ENCODE assay signal across 22 cellular contexts in the genomic region with DNA sequence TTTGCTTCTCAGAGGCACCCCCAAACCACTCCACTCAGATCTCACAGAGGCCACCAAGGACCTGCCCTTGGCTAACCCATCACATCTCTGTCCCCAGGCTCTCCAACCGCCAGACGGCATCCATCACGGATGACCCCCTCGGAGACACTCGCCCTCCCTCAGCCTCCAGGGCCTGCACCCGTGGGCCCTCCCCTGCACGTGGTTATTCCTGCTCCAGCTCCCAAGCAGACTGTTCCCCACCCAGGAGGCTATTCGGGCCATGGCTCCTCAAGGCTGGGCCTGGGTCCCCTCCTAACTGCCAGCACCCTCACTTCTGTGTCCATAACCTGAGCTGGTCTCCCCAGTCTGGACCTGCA. TPM values are rescaled to one million over a fixed set of nuclear protein-coding genes. Genes with fewer than 3 reads are reported as not detected.
DNase-seq lines count a peak whose midpoint lies in the region; ATAC-seq, FAIRE-seq and TF ChIP-seq lines count a peak whose summit lies in the region.
"Had no signal": no experiment of that assay in that cellular context is flagged by ENCODE, and none has a peak within 500 bp of the region (broad histone marks: within the 10 kb centered on the region; RNA-seq: fewer than 3 reads in every experiment).

No MANE protein-coding gene starts in this region.

- H3K4me1 ChIP-seq in astrocyte (ENCODE audit: insufficient read depth, low read length) (peaks cover 15% of the 10 kb centered on the region), prostate gland (replicated peaks) (peaks cover 18% of the 10 kb centered on the region)

- peak overlapping the region; percentile 44 to 46 for H3K27ac Mint-ChIP-seq in stimulated activated naive CD8-positive, alpha-beta T cell treated with anti-CD3 and anti-CD28 coated beads, Interleukin-15, amount 100 ng/mL, for 72 hours
- peak overlapping the region; percentile 66 for H3K27ac Mint-ChIP-seq in astrocyte (ENCODE audit: unreplicated experiment)
- H3K27ac Mint-ChIP-seq: GM23338 had no signal

- WGBS in prostate gland = 77% methylated on average over 8 of the region's 8 CpGs

- FAIRE-seq in astrocyte (lab: Jason Lieb, UNC) = no peak
- FAIRE-seq in RCC 7860 (lab: Jason Lieb, UNC) = no peak
- FAIRE-seq: GM19239, HepG2 had no signal

- peaks cover 19% of the 10 kb centered on the region for H3K79me2 ChIP-seq in astrocyte (ENCODE audit: insufficient read depth, low read length)

- no peak overlapping the region for H2AFZ ChIP-seq in astrocyte (ENCODE audit: low read depth, low read length)
- H2AFZ ChIP-seq: GM23338 had no signal

- no peak overlapping the region for H3K4me2 ChIP-seq in astrocyte (ENCODE audit: low read length)
- H3K4me2 ChIP-seq: GM23338, KMS-11 had no signal

- H3K36me3 ChIP-seq in astrocyte (ENCODE audit: insufficient read depth, low read length) (no peaks in the 10 kb centered on the region), prostate gland (no peaks in the 10 kb centered on the region)

- peaks cover 25% of the 10 kb centered on the region for H3K27me3 Mint-ChIP-seq in stimulated activated naive CD8-positive, alpha-beta T cell treated with anti-CD3 and anti-CD28 coated beads, Interleukin-15, amount 100 ng/mL, for 72 hours
- no peaks in the 10 kb centered on the region for H3K27me3 Mint-ChIP-seq in astrocyte (ENCODE audit: low read depth, unreplicated experiment)

- intact Hi-C loops in prostate gland (cut with DNase I) = no loop called here

- no peak overlapping the region for H3K4me3 Mint-ChIP-seq in stimulated activated naive CD8-positive, alpha-beta T cell treated with anti-CD3 and anti-CD28 coated beads, Interleukin-15, amount 100 ng/mL, for 72 hours
- H3K4me3 Mint-ChIP-seq in astrocyte (ENCODE audit: unreplicated experiment) = no peak overlapping the region
- H3K4me3 Mint-ChIP-seq: GM23338 had no signal

- H3K27me3 ChIP-seq in astrocyte (ENCODE audit: insufficient read depth, low read length) = no peaks in the 10 kb centered on the region
- H3K27me3 ChIP-seq in prostate gland (replicated peaks; ENCODE audit: insufficient read depth) = no peaks in the 10 kb centered on the region

- peaks cover 9% of the 10 kb centered on the region for H3K4me1 Mint-ChIP-seq in stimulated activated naive CD8-positive, alpha-beta T cell treated with anti-CD3 and anti-CD28 coated beads, Interleukin-15, amount 100 ng/mL, for 72 hours
- H3K4me1 Mint-ChIP-seq in astrocyte (ENCODE audit: low read depth, unreplicated experiment) = peaks cover 27% of the 10 kb centered on the region

- ATAC-seq in stimulated activated naive CD8-positive, alpha-beta T cell treated with anti-CD3 and anti-CD28 coated beads, Interleukin-15, amount 100 ng/mL, for 72 hours = no peak
- ATAC-seq in stimulated activated naive CD8-positive, alpha-beta T cell treated with anti-CD3 and anti-CD28 coated beads, Interleukin-15, Interleukin-2, amounts not matched to agents 100 U/mL and 50 U/mL, for 24 hours = no peak
- ATAC-seq: GM23338, HepG2 had no signal

- TF ChIP-seq CTCF in astrocyte (IDR thresholded peaks at IDR 0.05; ENCODE audit: insufficient read depth, low read depth, low read length) (no peak), prostate gland (IDR thresholded peaks at IDR 0.05) (no peak)

- TF ChIP-seq POLR2A in prostate gland (IDR thresholded peaks at IDR 0.05) = no peak

- peaks cover 24% of the 10 kb centered on the region for H4K20me1 ChIP-seq in astrocyte (ENCODE audit: insufficient read depth, low read length)

- no peak overlapping the region for H3K9ac ChIP-seq in astrocyte (ENCODE audit: low read length)
- H3K9ac ChIP-seq: KMS-11 had no signal

- no peaks in the 10 kb centered on the region for H3K9me3 Mint-ChIP-seq in stimulated activated naive CD8-positive, alpha-beta T cell treated with anti-CD3 and anti-CD28 coated beads, Interleukin-15, amount 100 ng/mL, for 72 hours
- no peaks in the 10 kb centered on the region for H3K9me3 Mint-ChIP-seq in astrocyte (ENCODE audit: unreplicated experiment)
- H3K9me3 Mint-ChIP-seq: GM23338 had no signal

- H3K36me3 Mint-ChIP-seq in astrocyte (ENCODE audit: low read depth, unreplicated experiment) = peaks cover 3% of the 10 kb centered on the region

- no peak overlapping the region for H3K27ac ChIP-seq in astrocyte (ENCODE audit: low read depth, low read length)
- peak overlapping the region; percentile 98 for H3K27ac ChIP-seq in epithelial cell of prostate
- peak overlapping the region; percentile 61 to 74 for H3K27ac ChIP-seq in prostate gland
- H3K27ac ChIP-seq: KMS-11 had no signal

- DNase-seq in stimulated activated naive CD8-positive, alpha-beta T cell treated with anti-CD3 and anti-CD28 coated beads, Interleukin-15, amount 100 ng/mL, for 72 hours = no peak
- DNase-seq in stimulated activated naive CD8-positive, alpha-beta T cell treated with anti-CD3 and anti-CD28 coated beads, Interleukin-15, Interleukin-2, amounts not matched to agents 100 U/mL and 50 U/mL, for 24 hours = no peak
- DNase-seq in astrocyte (ENCODE audit: low read depth) = no peak
- DNase-seq in epithelial cell of prostate (ENCODE audit: low read depth, low spot score) = no peak
- DNase-seq in prostate gland (ENCODE audit: low spot score) = no peak
- DNase-seq in RCC 7860 (ENCODE audit: low spot score) = no peak
- no peak for DNase-seq in activated CD4-positive, alpha-beta T cell treated with anti-CD3 and anti-CD28 coated beads for 48 hours
- no peak for DNase-seq in activated T-cell treated with anti-CD3 and anti-CD28 coated beads for 4 hours
- DNase-seq: C1 segment of cervical spinal cord, COR-L47, DMS153, GDM1, NCI-H1417, NCI-H187, NCI-H2107, NCI-H510A treated with DMSO at 0.1 percent for 48 hours, NCI-H774, RPMI8226 had no signal

- no peaks in the 10 kb centered on the region for H3K9me3 ChIP-seq in astrocyte (ENCODE audit: insufficient read depth, low read depth, low read length)
- no peaks in the 10 kb centered on the region for H3K9me3 ChIP-seq in prostate gland

- H3K4me3 ChIP-seq in astrocyte (ENCODE audit: insufficient read depth, low read depth, low read length) = no peak overlapping the region
- no peak overlapping the region for H3K4me3 ChIP-seq in prostate gland
- H3K4me3 ChIP-seq: GM23338 had no signal

RNA-seq across cellular contexts. Expression of a gene that starts 11.0 kb away (rescaled TPM):
- total RNA-seq in astrocyte (27.6 and 38.5 TPM in 2 replicates), prostate gland (10 to 100 TPM; 24.2 to 38.2 TPM)
